Comparison of ENCODE assay signal across 8 cellular contexts in genomic region chr6:52576054-52576391, GRCh38. TPM values are rescaled to one million over a fixed set of nuclear protein-coding genes. Genes with fewer than 3 reads are reported as not detected.
DNase-seq lines count a peak whose midpoint lies in the region; ATAC-seq, FAIRE-seq and TF ChIP-seq lines count a peak whose summit lies in the region.

No MANE protein-coding gene starts in this region.

- DNase-seq in HFFc6 (no peak), spleen (no peak), NCI-H1417 treated with DMSO at 0.1 percent for 48 hours (lab: John Stamatoyannopoulos, UW) (no peak), urothelium cell line (ENCODE audit: low spot score) (no peak)
- no peak for DNase-seq in activated naive CD4-positive, alpha-beta T cell treated with anti-CD3 and anti-CD28 coated beads, Interleukin-2, amount 50 U/mL, for 72 hours (ENCODE audit: low spot score in 2 of 2)

- WGBS in spleen, 5 donors: 57 to 80% (median 67%) methylated on average over 8 of the region's 8 CpGs

- peak overlapping the region; percentile 100 for H3K4me3 Mint-ChIP-seq in HFFc6

- H3K4me3 ChIP-seq in iPS-18c (ENCODE audit: insufficient read depth, low read depth, low read length) (peak overlapping the region; percentile 76), spleen (peak overlapping the region; percentile 65 to 95 (median 82))

- H3K27me3 ChIP-seq in spleen (replicated peaks in 1 of 7): no peaks in the 10 kb centered on the region

- peak overlapping the region; percentile 96 for H3K27ac Mint-ChIP-seq in HFFc6
- H3K27ac Mint-ChIP-seq in activated naive CD4-positive, alpha-beta T cell treated with anti-CD3 and anti-CD28 coated beads, Interleukin-2, amount 50 U/mL, for 72 hours: peak overlapping the region; percentile 14 to 38

- H3K9me3 ChIP-seq in iPS-18c (ENCODE audit: control insufficient read depth, insufficient read depth, low read length) (peaks cover 3% of the 10 kb centered on the region), spleen (no peaks in the 10 kb centered on the region)

- peaks cover 51% of the 10 kb centered on the region for H3K36me3 Mint-ChIP-seq in HFFc6 (ENCODE audit: low read depth)
- peaks cover 6 to 7% of the 10 kb centered on the region in 2 donors for H3K36me3 Mint-ChIP-seq in activated naive CD4-positive, alpha-beta T cell treated with anti-CD3 and anti-CD28 coated beads, Interleukin-2, amount 50 U/mL, for 72 hours

- TF ChIP-seq POLR2A in spleen (IDR thresholded peaks at IDR 0.05): no peak

- peak overlapping the region; percentile 51 to 99 (median 98) for H3K27ac ChIP-seq in spleen

- intact Hi-C loops in spleen (cut with DNase I; ENCODE audit: low total_unique reads): loop anchor here (5.0 kb wide), 1 partner anchor 154 kb away; the partner anchor contains the start of gene EFHC1

- no peak for TF ChIP-seq CTCF in HFFc6 (IDR thresholded peaks at IDR 0.05)
- TF ChIP-seq CTCF in spleen (IDR thresholded peaks at IDR 0.05 in 8 of 11, conservative IDR thresholded peaks at IDR 0.05 in 3 of 11): no peak

- FAIRE-seq in urothelium cell line (lab: Jason Lieb, UNC): no peak

- peaks cover 52% of the 10 kb centered on the region for H3K4me1 Mint-ChIP-seq in HFFc6 (ENCODE audit: low read depth)

- H3K4me1 ChIP-seq in spleen: peaks cover 25 to 70% (median 64%) of the 10 kb centered on the region in 6 donors

- ATAC-seq in activated naive CD4-positive, alpha-beta T cell treated with anti-CD3 and anti-CD28 coated beads, Interleukin-2, amount 50 U/mL, for 72 hours: no peak
- no peak for ATAC-seq in GM18517 (IDR thresholded peaks at IDR 0.05; ENCODE audit: unreplicated experiment)
- ATAC-seq in GM19324 (IDR thresholded peaks at IDR 0.05; ENCODE audit: low FRiP score, unreplicated experiment): no peak

- H3K9me3 Mint-ChIP-seq in HFFc6: no peaks in the 10 kb centered on the region
- H3K9me3 Mint-ChIP-seq in activated naive CD4-positive, alpha-beta T cell treated with anti-CD3 and anti-CD28 coated beads, Interleukin-2, amount 50 U/mL, for 72 hours: no peaks in the 10 kb centered on the region

- H3K27me3 Mint-ChIP-seq in HFFc6 (ENCODE audit: insufficient read depth): no peaks in the 10 kb centered on the region

- no peaks in the 10 kb centered on the region for H3K36me3 ChIP-seq in spleen

RNA-seq across cellular contexts. Expression of gene TRAM2, which starts 0.8 kb away (rescaled TPM):
- total RNA-seq in HFFc6 (2021; fragmentation: NEBNext Ultra II Directional; extraction: Animal tissue kit (Norgen Biotek cat#: 25700)): 100 to 1,000 TPM; 191 to 235 (median 215) TPM
- 1 to 10 TPM; 3.2 to 3.8 TPM for total RNA-seq in activated naive CD4-positive, alpha-beta T cell treated with anti-CD3 and anti-CD28 coated beads, Interleukin-2, amount 50 U/mL, for 72 hours
- total RNA-seq in spleen: 10 to 100 TPM; 26.7 to 47.7 (median 40.1) TPM
- 1 to 10 TPM; 1.8 to 4.8 (median 2.2) TPM for polyA plus RNA-seq in spleen

Comparison
In these comparisons a context has a peak if more than half of its experiments do, and no peak if none do; other contexts are left out.
1. RNA of gene TRAM2, which starts 0.8 kb away (total RNA-seq): 191 to 235 TPM in HFFc6 and 26.7 to 47.7 TPM in spleen; 3.2 to 3.8 TPM in activated naive CD4-positive, alpha-beta T cell treated with anti-CD3 and anti-CD28 coated beads, Interleukin-2, amount 50 U/mL, for 72 hours; every median in the first group is over 4 times any median in the second.